Comparison of ENCODE assay signal across 33 cellular contexts in the genomic region with DNA sequence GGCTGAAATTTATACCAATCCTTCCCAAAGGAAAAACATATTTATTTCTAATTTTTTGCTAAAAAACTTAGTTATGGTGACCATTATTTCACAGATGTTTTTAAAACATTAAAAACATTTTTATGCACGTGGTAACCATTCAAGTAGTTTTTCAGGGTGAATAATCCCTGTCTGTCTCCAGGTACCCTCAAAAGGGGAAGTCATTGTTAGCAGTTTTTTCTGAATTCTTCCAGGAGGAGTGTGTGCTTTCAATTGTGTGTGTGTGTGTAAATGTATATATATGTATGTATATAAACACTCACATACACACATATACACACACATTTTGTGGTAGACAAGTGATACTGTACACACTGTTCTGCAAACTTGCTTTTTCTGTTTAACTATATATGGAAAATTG.
"Had no signal": no experiment of that assay in that cellular context is flagged by ENCODE, and none has a peak within 500 bp of the region (broad histone marks: within the 10 kb centered on the region; RNA-seq: fewer than 3 reads in every experiment).

No MANE protein-coding gene starts in this region.

- H3K4me3 ChIP-seq: ascending aorta, breast epithelium, cardiac muscle cell, colonic mucosa, esophagus squamous epithelium, gastroesophageal sphincter, heart right ventricle, hepatocyte had no signal

- H3K9me3 Mint-ChIP-seq: activated T-cell treated with anti-CD3 and anti-CD28 coated beads, Interleukin-2, amount 50 U/mL, for 24 hours had no signal

- H2AFZ ChIP-seq: hepatocyte had no signal

- H3K4me1 Mint-ChIP-seq: activated CD4-positive, alpha-beta memory T cell treated with anti-CD3 and anti-CD28 coated beads, Interleukin-2, amount 10 ng/mL, durations not matched to agents 7 days and 5 days; activated CD4-positive, alpha-beta T cell treated with anti-CD3 and anti-CD28 coated beads, Interleukin-2, amount 10 ng/mL, durations not matched to agents 7 days and 5 days; activated naive CD4-positive, alpha-beta T cell treated with anti-CD3 and anti-CD28 coated beads, Interleukin-2, amount 10 ng/mL, durations not matched to agents 7 days and 5 days; brain had no signal

- H3K27me3 ChIP-seq: ascending aorta, breast epithelium, cardiac muscle cell, colonic mucosa, esophagus squamous epithelium, gastroesophageal sphincter, heart right ventricle, hepatocyte had no signal

- H3K4me1 ChIP-seq: ascending aorta, breast epithelium, colonic mucosa, esophagus squamous epithelium, gastroesophageal sphincter, heart right ventricle had no signal

- H3K27ac Mint-ChIP-seq: activated CD4-positive, alpha-beta memory T cell treated with anti-CD3 and anti-CD28 coated beads, Interleukin-2, amount 10 ng/mL, durations not matched to agents 7 days and 5 days; activated CD4-positive, alpha-beta T cell treated with anti-CD3 and anti-CD28 coated beads, Interleukin-2, amount 10 ng/mL, durations not matched to agents 7 days and 5 days; activated naive CD4-positive, alpha-beta T cell treated with anti-CD3 and anti-CD28 coated beads, Interleukin-2, amount 10 ng/mL, durations not matched to agents 7 days and 5 days; activated naive CD4-positive, alpha-beta T cell treated with anti-CD3 and anti-CD28 coated beads, Interleukin-2, amount 50 U/mL, for 72 hours; activated naive CD8-positive, alpha-beta T cell treated with anti-CD3 and anti-CD28 coated beads, Interleukin-2, amount 10 ng/mL, durations not matched to agents 7 days and 5 days; activated T-cell treated with anti-CD3 and anti-CD28 coated beads, Interleukin-2, amount 50 U/mL, for 24 hours; activated T-cell treated with anti-CD3 and anti-CD28 coated beads, Interleukin-2, amount 50 U/mL, for 72 hours; brain; WTC11 had no signal

- H3K4me3 Mint-ChIP-seq: activated CD4-positive, alpha-beta memory T cell treated with anti-CD3 and anti-CD28 coated beads, Interleukin-2, amount 10 ng/mL, durations not matched to agents 7 days and 5 days; activated CD4-positive, alpha-beta T cell treated with anti-CD3 and anti-CD28 coated beads, Interleukin-2, amount 10 ng/mL, durations not matched to agents 7 days and 5 days; activated naive CD4-positive, alpha-beta T cell treated with anti-CD3 and anti-CD28 coated beads, Interleukin-2, amount 10 ng/mL, durations not matched to agents 7 days and 5 days; activated naive CD8-positive, alpha-beta T cell treated with anti-CD3 and anti-CD28 coated beads, Interleukin-2, amount 10 ng/mL, durations not matched to agents 7 days and 5 days; activated T-cell treated with anti-CD3 and anti-CD28 coated beads, Interleukin-2, amount 50 U/mL, for 24 hours; activated T-cell treated with anti-CD3 and anti-CD28 coated beads, Interleukin-2, amount 50 U/mL, for 72 hours; brain; WTC11 had no signal

- H3K4me2 ChIP-seq: hepatocyte had no signal

- DNase-seq: activated CD4-positive, alpha-beta memory T cell treated with anti-CD3 and anti-CD28 coated beads, Interleukin-2, amount 10 ng/mL, durations not matched to agents 7 days and 5 days; activated CD4-positive, alpha-beta T cell treated with anti-CD3 and anti-CD28 coated beads for 1 hour; activated CD4-positive, alpha-beta T cell treated with anti-CD3 and anti-CD28 coated beads for 4 hours; activated CD4-positive, alpha-beta T cell treated with anti-CD3 and anti-CD28 coated beads, Interleukin-2, amount 10 ng/mL, durations not matched to agents 7 days and 5 days; activated CD4-positive, alpha-beta T cell treated with anti-CD3 and anti-CD28 coated beads, Interleukin-2, amount 50 U/mL, for 4 hours; activated CD8-positive, alpha-beta memory T cell treated with anti-CD3 and anti-CD28 coated beads, Interleukin-2, amount 50 U/mL, for 48 hours; activated gamma-delta T cell; activated naive CD4-positive, alpha-beta T cell; activated naive CD4-positive, alpha-beta T cell treated with anti-CD3 and anti-CD28 coated beads, Interleukin-2, amount 10 ng/mL, durations not matched to agents 7 days and 5 days; activated naive CD8-positive, alpha-beta T cell treated with anti-CD3 and anti-CD28 coated beads, Interleukin-2, amount 10 ng/mL, durations not matched to agents 7 days and 5 days; activated T-cell treated with anti-CD3 and anti-CD28 coated beads for 4 hours; activated T-cell treated with anti-CD3 and anti-CD28 coated beads, Interleukin-2, amount 50 U/mL, for 24 hours; activated T-cell treated with anti-CD3 and anti-CD28 coated beads, Interleukin-2, amount 50 U/mL, for 72 hours; central memory CD4-positive, alpha-beta T cell; cerebellar nuclear complex; colonic mucosa; effector CD8-positive, alpha-beta T cell; esophagus squamous epithelium; foreskin melanocyte; heart right ventricle had no signal

- FAIRE-seq: endometrium, endothelial cell of umbilical vein, TTC549 had no signal

- H3K79me2 ChIP-seq: hepatocyte had no signal

- ATAC-seq: activated naive CD4-positive, alpha-beta T cell treated with anti-CD3 and anti-CD28 coated beads, Interleukin-2, amount 50 U/mL, for 72 hours; activated T-cell treated with anti-CD3 and anti-CD28 coated beads, Interleukin-2, amount 50 U/mL, for 72 hours; gastroesophageal sphincter; heart right ventricle; WTC11 had no signal

- H3K27ac ChIP-seq: ascending aorta, breast epithelium, cardiac muscle cell, colonic mucosa, epithelial cell of prostate, esophagus squamous epithelium, gastroesophageal sphincter, heart right ventricle, hepatocyte, VCaP had no signal

- H3K9me3 ChIP-seq: ascending aorta, colonic mucosa, esophagus squamous epithelium, gastroesophageal sphincter had no signal

- H3K36me3 ChIP-seq: breast epithelium, cardiac muscle cell, colonic mucosa had no signal

- H3K27me3 Mint-ChIP-seq: activated CD4-positive, alpha-beta memory T cell treated with anti-CD3 and anti-CD28 coated beads, Interleukin-2, amount 10 ng/mL, durations not matched to agents 7 days and 5 days; activated CD4-positive, alpha-beta T cell treated with anti-CD3 and anti-CD28 coated beads, Interleukin-2, amount 10 ng/mL, durations not matched to agents 7 days and 5 days; activated naive CD4-positive, alpha-beta T cell treated with anti-CD3 and anti-CD28 coated beads, Interleukin-2, amount 10 ng/mL, durations not matched to agents 7 days and 5 days; activated naive CD8-positive, alpha-beta T cell treated with anti-CD3 and anti-CD28 coated beads, Interleukin-2, amount 10 ng/mL, durations not matched to agents 7 days and 5 days; activated T-cell treated with anti-CD3 and anti-CD28 coated beads, Interleukin-2, amount 50 U/mL, for 24 hours had no signal
